In genomic region chr1:15900662-15901279, GRCh38 we compare ENCODE assay signal across 17 cellular contexts. TPM values are rescaled to one million over a fixed set of nuclear protein-coding genes. Genes with fewer than 3 reads are reported as not detected.
DNase-seq lines count a peak whose midpoint lies in the region; ATAC-seq, FAIRE-seq and TF ChIP-seq lines count a peak whose summit lies in the region.
"Had no signal": no experiment of that assay in that cellular context is flagged by ENCODE, and none has a peak within 500 bp of the region (broad histone marks: within the 10 kb centered on the region; RNA-seq: fewer than 3 reads in every experiment).

No MANE protein-coding gene starts in this region.

- no peak for FAIRE-seq in A549 (lab: Jason Lieb, UNC)

- H3K27ac Mint-ChIP-seq in HFFc6 (peak overlapping the region; percentile 60), endodermal cell (peak overlapping the region; percentile 33), nephron progenitor cell (peak overlapping the region; percentile 82)
- H3K27ac Mint-ChIP-seq: stimulated activated naive B cell treated with anti-CD40 and anti-IgM and Interleukin-4, amounts not matched to agents 10 μg/mL and 1 μg/mL and 100 μg/mL, for 72 hours had no signal

- H3K4me1 ChIP-seq in A549 (peaks cover 60% of the 10 kb centered on the region), endodermal cell (ENCODE audit: control insufficient read depth, insufficient read depth, low read length) (no peaks in the 10 kb centered on the region), vagina (peaks cover 52% of the 10 kb centered on the region), spleen (peaks cover 2 to 79% (median 26%) of the 10 kb centered on the region in 6 donors)
- H3K4me1 ChIP-seq: parathyroid adenoma had no signal

- 76% methylated on average over 8 of the region's 8 CpGs for WGBS in A549 (ENCODE audit: missing lambda C conversion rate)
- 90 to 92% methylated on average over 5 to 8 of the region's 8 CpGs for WGBS in endodermal cell (ENCODE audit: insufficient coverage in 1 of 2, insufficient read length in 1 of 2), 2 experiments
- 81 to 86% (median 86%) methylated on average over 8 of the region's 8 CpGs for WGBS in spleen, 5 donors

- no peaks in the 10 kb centered on the region for H3K9me3 ChIP-seq in A549
- no peaks in the 10 kb centered on the region for H3K9me3 ChIP-seq in endodermal cell (ENCODE audit: control insufficient read depth, low read length)
- H3K9me3 ChIP-seq in vagina = no peaks in the 10 kb centered on the region
- H3K9me3 ChIP-seq in spleen = no peaks in the 10 kb centered on the region

- H3K36me3 Mint-ChIP-seq in HFFc6 (ENCODE audit: low read depth) (peaks cover 14% of the 10 kb centered on the region), endodermal cell (ENCODE audit: low read depth) (peaks cover 16% of the 10 kb centered on the region), nephron progenitor cell (ENCODE audit: low read depth) (peaks cover 24% of the 10 kb centered on the region)

- H3K36me3 ChIP-seq in endodermal cell (ENCODE audit: control insufficient read depth, insufficient read depth, low read length) (peaks cover 9% of the 10 kb centered on the region), vagina (no peaks in the 10 kb centered on the region), spleen (peaks cover 0 to 38% (median 8%) of the 10 kb centered on the region in 6 donors)
- H3K36me3 ChIP-seq: brain microvascular endothelial cell had no signal

- H3K27me3 Mint-ChIP-seq in HFFc6 (ENCODE audit: insufficient read depth) = no peaks in the 10 kb centered on the region; the same call in 1 of the 2 replicates
- no peaks in the 10 kb centered on the region for H3K27me3 Mint-ChIP-seq in endodermal cell (ENCODE audit: insufficient read depth)
- no peaks in the 10 kb centered on the region for H3K27me3 Mint-ChIP-seq in nephron progenitor cell (ENCODE audit: low read depth, poor library complexity)
- H3K27me3 Mint-ChIP-seq: activated CD8-positive, alpha-beta memory T cell treated with anti-CD3 and anti-CD28 coated beads, Interleukin-2, amount 10 ng/mL, durations not matched to agents 7 days and 5 days; stimulated activated naive B cell treated with anti-CD40 and anti-IgM and Interleukin-4, amounts not matched to agents 10 μg/mL and 1 μg/mL and 100 μg/mL, for 72 hours had no signal

- TF ChIP-seq EP300 in A549 (IDR thresholded peaks at IDR 0.05) = no peak

- H3K4me3 ChIP-seq in A549 (no peak overlapping the region), endodermal cell (ENCODE audit: low read length) (no peak overlapping the region), vagina (no peak overlapping the region), spleen (no peak overlapping the region)

- no peak for ATAC-seq in A549
- no peak for ATAC-seq in HG02759 (IDR thresholded peaks at IDR 0.05; ENCODE audit: unreplicated experiment)
- ATAC-seq: activated CD8-positive, alpha-beta memory T cell treated with anti-CD3 and anti-CD28 coated beads, Interleukin-2, amount 10 ng/mL, durations not matched to agents 7 days and 5 days; stimulated activated naive B cell treated with anti-CD40 and anti-IgM and Interleukin-4, amounts not matched to agents 10 μg/mL and 1 μg/mL and 100 μg/mL, for 72 hours had no signal

- POLR2A ChIA-PET in A549 (lab: Yijun Ruan, JAX) = no interaction called here

- no peaks in the 10 kb centered on the region for H3K9me3 Mint-ChIP-seq in HFFc6
- H3K9me3 Mint-ChIP-seq in endodermal cell = no peaks in the 10 kb centered on the region
- H3K9me3 Mint-ChIP-seq in nephron progenitor cell = no peaks in the 10 kb centered on the region
- H3K9me3 Mint-ChIP-seq: stimulated activated naive B cell treated with anti-CD40 and anti-IgM and Interleukin-4, amounts not matched to agents 10 μg/mL and 1 μg/mL and 100 μg/mL, for 72 hours had no signal

- CTCF ChIA-PET in A549 (lab: Yijun Ruan, JAX) = interaction anchor here (1.3 kb wide), 1 partner anchor 21 kb away, joined by 3 read pairs; no protein-coding TSS in a partner anchor

- intact Hi-C loops in vagina (cut with DNase I) (loop anchor here (10.0 kb wide), 1 partner anchor 86 kb away; no protein-coding TSS in a partner anchor), spleen (cut with DNase I; ENCODE audit: low total_unique reads) (loop anchor here (10.0 kb wide), 1 partner anchor 86 kb away; no protein-coding TSS in a partner anchor)

- peak overlapping the region; percentile 26; the same call in 1 of the 3 replicates for H3K4me2 ChIP-seq in A549

- H3K27ac ChIP-seq in A549 = peak overlapping the region; percentile 20 to 53; a peak in 2 of 6 replicates
- H3K27ac ChIP-seq in endodermal cell (ENCODE audit: low read depth, low read length) = no peak overlapping the region
- H3K27ac ChIP-seq in vagina = no peak overlapping the region
- H3K27ac ChIP-seq in spleen = peak overlapping the region in 1 of 8 donors; percentile 20
- H3K27ac ChIP-seq: brain microvascular endothelial cell, parathyroid adenoma had no signal

- H3K9ac ChIP-seq in endodermal cell (ENCODE audit: extremely low read depth, low read length, poor library complexity, severe bottlenecking) = no peak overlapping the region
- H3K9ac ChIP-seq: parathyroid adenoma had no signal

- H3K27me3 ChIP-seq in endodermal cell (ENCODE audit: control insufficient read depth, insufficient read depth, low read length, poor library complexity, severe bottlenecking) = no peaks in the 10 kb centered on the region
- H3K27me3 ChIP-seq in vagina = no peaks in the 10 kb centered on the region
- no peaks in the 10 kb centered on the region for H3K27me3 ChIP-seq in spleen (replicated peaks in 1 of 7)
- H3K27me3 ChIP-seq: brain microvascular endothelial cell had no signal

- TF ChIP-seq POLR2A in A549 (IDR thresholded peaks at IDR 0.05; ENCODE audit: low read length) (no peak), vagina (IDR thresholded peaks at IDR 0.05) (no peak), spleen (IDR thresholded peaks at IDR 0.05) (no peak)

- TF ChIP-seq CTCF in A549 (IDR thresholded peaks at IDR 0.05) (no peak), HFFc6 (IDR thresholded peaks at IDR 0.05) (no peak), endodermal cell (conservative IDR thresholded peaks at IDR 0.05) (no peak), nephron progenitor cell (IDR thresholded peaks at IDR 0.05) (no peak), vagina (IDR thresholded peaks at IDR 0.05) (no peak), spleen (IDR thresholded peaks at IDR 0.05 in 8 of 11, conservative IDR thresholded peaks at IDR 0.05 in 3 of 11) (no peak)

- H3K4me1 Mint-ChIP-seq in HFFc6 (ENCODE audit: low read depth) (peaks cover 48% of the 10 kb centered on the region), endodermal cell (peaks cover 13% of the 10 kb centered on the region), nephron progenitor cell (peaks cover 27% of the 10 kb centered on the region)

- TF ChIP-seq RAD21 in A549 (conservative IDR thresholded peaks at IDR 0.05 in 1 of 2, IDR thresholded peaks at IDR 0.05 in 1 of 2) = no peak

- no peak for DNase-seq in A549 (ENCODE audit: low read depth in 1 of 2, low spot score in 1 of 2)
- DNase-seq in HFFc6 = no peak
- DNase-seq in endodermal cell = no peak
- no peak for DNase-seq in nephron progenitor cell
- DNase-seq in vagina (ENCODE audit: extremely low spot score in 2 of 2) = no peak
- no peak for DNase-seq in NCI-H128 (lab: John Stamatoyannopoulos, UW; ENCODE audit: unreplicated experiment)
- DNase-seq in spleen = no peak
- DNase-seq: activated CD8-positive, alpha-beta memory T cell treated with anti-CD3 and anti-CD28 coated beads, Interleukin-2, amount 10 ng/mL, durations not matched to agents 7 days and 5 days; activated gamma-delta T cell treated with Interleukin-2 at 50 U/mL for 16 hours; brain microvascular endothelial cell; Calu3; NCI-H1436 treated with DMSO at 0.1 percent for 48 hours; SIG-M5; stimulated activated CD4-positive, alpha-beta T cell treated with anti-CD3 and anti-CD28 coated beads, Interleukin-12 subunit alpha, Interleukin-12 subunit beta, amount 100 ng/mL, for 4 hours; stimulated activated naive B cell treated with anti-CD40 and anti-IgM and Interleukin-4, amounts not matched to agents 10 μg/mL and 1 μg/mL and 100 μg/mL, for 72 hours had no signal

- H3K4me3 Mint-ChIP-seq in HFFc6 (no peak overlapping the region), endodermal cell (no peak overlapping the region), nephron progenitor cell (no peak overlapping the region)
- H3K4me3 Mint-ChIP-seq: activated CD8-positive, alpha-beta memory T cell treated with anti-CD3 and anti-CD28 coated beads, Interleukin-2, amount 10 ng/mL, durations not matched to agents 7 days and 5 days; stimulated activated naive B cell treated with anti-CD40 and anti-IgM and Interleukin-4, amounts not matched to agents 10 μg/mL and 1 μg/mL and 100 μg/mL, for 72 hours had no signal

TF ChIP-seq in A549, 52 proteins besides CTCF, POLR2A, EP300 and RAD21:
- TF ChIP-seq USF2 (IDR thresholded peaks at IDR 0.05) = no peak

RNA-seq across cellular contexts. Expression of gene SPEN, which starts 53.3 kb away (rescaled TPM):
- 7.0 and 14.3 TPM in 2 replicates for polyA plus RNA-seq in A549 (2011; rRNA removed)
- 7.2 and 10.8 TPM in 2 replicates for polyA plus RNA-seq in A549 (2012; cell fraction: cytosol; rRNA removed)
- polyA plus RNA-seq in A549 (2012; cell fraction: nucleus; rRNA removed) = 41.3 and 43.5 TPM in 2 replicates
- polyA plus RNA-seq in A549 (2017; fragmentation: RNase III; extraction: RNeasy Plus Mini Kit Qiagen cat#74134 plus additional on column Dnase treatment) = 12.2 to 21.2 TPM (median 15.5 TPM) in 3 replicates
- 32.0 and 34.5 TPM in 2 replicates for polyA minus RNA-seq in A549 (2011; rRNA and poly(A)+ RNA removed)
- 10 to 100 TPM; 25.7 to 30.2 (median 27.6) TPM for total RNA-seq in HFFc6 (2021; fragmentation: NEBNext Ultra II Directional; extraction: Animal tissue kit (Norgen Biotek cat#: 25700))
- 10 to 100 TPM; 61.5 to 71.9 TPM for total RNA-seq in endodermal cell
- polyA plus RNA-seq in endodermal cell (2013, experiment 1 of 2) = 55.4 TPM
- 52.7 TPM for polyA plus RNA-seq in endodermal cell (2013, experiment 2 of 2)
- 55.2 TPM for total RNA-seq in vagina
- total RNA-seq in spleen = 10 to 100 TPM; 54.1 to 75.9 (median 63.0) TPM
- 10 to 100 TPM in 1 of 3 donors, 1 to 10 TPM in 2; 8.0 to 14.1 (median 9.3) TPM for polyA plus RNA-seq in spleen

Comparison
In these comparisons a context has a peak if more than half of its experiments do, and no peak if none do; other contexts are left out.
1. H3K27ac ChIP-seq: peak in A549 (2 of 2); none in endodermal cell (single experiment) and vagina (single experiment).
2. Peak in every context shown above with its lines, with median percentiles within 50 percentile points of each other: H3K27ac Mint-ChIP-seq.